ENCODE assay signal across 12 cellular contexts in genomic region chr5:102421647-102422046, GRCh38.
A peak's percentile ranks its signal among the peaks of the same experiment; 100 is the strongest.
DNase-seq lines count a peak whose midpoint lies in the region; ATAC-seq and TF ChIP-seq lines count a peak whose summit lies in the region.
"Had no signal": no experiment of that assay in that cellular context is flagged by ENCODE, and none has a peak within 500 bp of the region (broad histone marks: within the 10 kb centered on the region; RNA-seq: fewer than 3 reads in every experiment).

No MANE protein-coding gene starts in this region.

- no peak overlapping the region for H3K9ac ChIP-seq in SK-N-SH

- intact Hi-C loops in transverse colon (cut with DNase I; ENCODE audit: low total_unique reads) = no loop called here

- TF ChIP-seq CTCF in SK-N-SH (IDR thresholded peaks at IDR 0.05) (no peak), WERI-Rb-1 (IDR thresholded peaks at IDR 0.05; ENCODE audit: low read depth, low read length) (peak; percentile 30; the same call in 1 of the 2 replicates), retinal pigment epithelial cell (conservative IDR thresholded peaks at IDR 0.05; ENCODE audit: low read depth, low read length) (peak; percentile 32), transverse colon (IDR thresholded peaks at IDR 0.05) (no peak)

- peak; percentile 18; the same call in 1 of the 2 replicates for TF ChIP-seq RAD21 in SK-N-SH (IDR thresholded peaks at IDR 0.05; ENCODE audit: low read length)

- CTCF ChIA-PET in SK-N-SH (lab: Yijun Ruan, JAX) = no interaction called here

- H3K9me3 ChIP-seq in SK-N-SH (no peaks in the 10 kb centered on the region), WERI-Rb-1 (ENCODE audit: severe bottlenecking) (no peaks in the 10 kb centered on the region), transverse colon (no peaks in the 10 kb centered on the region)
- H3K9me3 ChIP-seq: gastroesophageal sphincter had no signal

- H3K4me3 ChIP-seq in SK-N-SH (ENCODE audit: low read depth in 2 of 2, low read length in 1 of 2) = no peak overlapping the region
- no peak overlapping the region for H3K4me3 ChIP-seq in WERI-Rb-1 (ENCODE audit: low read depth, low read length)
- H3K4me3 ChIP-seq in retinal pigment epithelial cell (ENCODE audit: low read length) = no peak overlapping the region
- no peak overlapping the region for H3K4me3 ChIP-seq in transverse colon
- H3K4me3 ChIP-seq: gastroesophageal sphincter had no signal

- H3F3A ChIP-seq in SK-N-SH (replicated peaks; ENCODE audit: insufficient read depth) = no peaks in the 10 kb centered on the region

- no peaks in the 10 kb centered on the region for H3K79me2 ChIP-seq in SK-N-SH (ENCODE audit: insufficient read depth)

- ATAC-seq in SK-N-SH treated with all-trans-retinoic acid at 6 μM for 48 hours = no peak
- ATAC-seq in HG02938 (IDR thresholded peaks at IDR 0.05; ENCODE audit: unreplicated experiment) = no peak
- ATAC-seq: gastroesophageal sphincter; naive thymus-derived CD8-positive, alpha-beta T cell had no signal

- TF ChIP-seq EP300 in SK-N-SH (IDR thresholded peaks at IDR 0.05; ENCODE audit: borderline replicate concordance in 1 of 2, low read depth in 1 of 2, low read length in 1 of 2) (no peak), transverse colon (IDR thresholded peaks at IDR 0.05; ENCODE audit: low read depth) (no peak)

- DNase-seq in SK-N-SH = no peak
- peak; percentile 6 for DNase-seq in LHCN-M2 (ENCODE audit: low read depth)
- peak; percentile 22 for DNase-seq in WERI-Rb-1
- no peak for DNase-seq in retinal pigment epithelial cell (ENCODE audit: low read depth)
- DNase-seq in COLO829 (ENCODE audit: low spot score) = no peak
- DNase-seq in transverse colon = no peak
- DNase-seq: MM.1S; naive thymus-derived CD8-positive, alpha-beta T cell; stimulated activated naive CD4-positive, alpha-beta T cell had no signal

- 60% methylated on average over 1 of the region's 3 CpGs for WGBS in SK-N-SH (ENCODE audit: low lambda C conversion rate)
- 62% methylated on average over 3 of the region's 3 CpGs; no CpG with 5 or more reads in 1 of the 2 donors for WGBS in transverse colon (ENCODE audit: low coverage in 1 of 2), 2 donors

- H3K36me3 ChIP-seq in SK-N-SH (replicated peaks in 1 of 2; ENCODE audit: control insufficient read depth in 1 of 2, insufficient read depth in 2 of 2, low read length in 1 of 2) (no peaks in the 10 kb centered on the region), WERI-Rb-1 (no peaks in the 10 kb centered on the region), transverse colon (no peaks in the 10 kb centered on the region)
- H3K36me3 ChIP-seq: gastroesophageal sphincter had no signal

- H3K27ac ChIP-seq in SK-N-SH (ENCODE audit: low read depth in 2 of 2, low read length in 1 of 2) = no peak overlapping the region
- no peak overlapping the region for H3K27ac ChIP-seq in WERI-Rb-1
- H3K27ac ChIP-seq in transverse colon = no peak overlapping the region
- H3K27ac ChIP-seq: gastroesophageal sphincter had no signal

- no peaks in the 10 kb centered on the region for H4K20me1 ChIP-seq in SK-N-SH (ENCODE audit: insufficient read depth)

- POLR2A ChIA-PET in SK-N-SH (lab: Yijun Ruan, JAX) = no interaction called here

- H3K4me2 ChIP-seq in SK-N-SH = no peak overlapping the region

- no peak for TF ChIP-seq POLR2A in transverse colon (IDR thresholded peaks at IDR 0.05)

- no peaks in the 10 kb centered on the region for H3K27me3 ChIP-seq in SK-N-SH (ENCODE audit: insufficient read depth)
- H3K27me3 ChIP-seq in WERI-Rb-1 (ENCODE audit: insufficient read depth, low read depth, severe bottlenecking) = no peaks in the 10 kb centered on the region
- H3K27me3 ChIP-seq in transverse colon = no peaks in the 10 kb centered on the region
- H3K27me3 ChIP-seq: gastroesophageal sphincter had no signal

- in situ Hi-C loops in transverse colon (cut with MboI; ENCODE audit: low pct_ligation_motif_present in 1 of 4, low pct_unique_long_range_greater_than_20kb in 1 of 4, low sequenced_read_pairs in 3 of 4) = no loop called here

- no peaks in the 10 kb centered on the region for H3K9me2 ChIP-seq in SK-N-SH

- no peaks in the 10 kb centered on the region for H3K4me1 ChIP-seq in SK-N-SH (ENCODE audit: control insufficient read depth in 1 of 2, insufficient read depth in 2 of 2, low read depth in 1 of 2, low read length in 1 of 2)
- H3K4me1 ChIP-seq in transverse colon = no peaks in the 10 kb centered on the region
- H3K4me1 ChIP-seq: gastroesophageal sphincter had no signal

- no peak overlapping the region for H2AFZ ChIP-seq in SK-N-SH (ENCODE audit: low read depth)

TF ChIP-seq in SK-N-SH, 30 proteins besides CTCF, POLR2A, EP300 and RAD21:
- no peak for TF ChIP-seq PBX3 (IDR thresholded peaks at IDR 0.05)
- TF ChIP-seq RCOR1 (IDR thresholded peaks at IDR 0.05; ENCODE audit: low read length) = no peak
- no peak for TF ChIP-seq MEF2A (IDR thresholded peaks at IDR 0.05; ENCODE audit: borderline replicate concordance, low read depth)
- no peak for TF ChIP-seq CHD2 (IDR thresholded peaks at IDR 0.05; ENCODE audit: low read length, partially characterized antibody)

TF ChIP-seq in SK-N-SH treated with all-trans-retinoic acid at 6 μM for 48 hours, 23 proteins besides CTCF, POLR2A, EP300 and RAD21:
- TF ChIP-seq TCF4 (CRISPR knock-in tag; IDR thresholded peaks at IDR 0.05; ENCODE audit: borderline replicate concordance) (no peak), BACH2 (CRISPR knock-in tag; IDR thresholded peaks at IDR 0.05; ENCODE audit: borderline replicate concordance) (no peak), PATZ1 (CRISPR knock-in tag; IDR thresholded peaks at IDR 0.05; ENCODE audit: borderline replicate concordance) (no peak)

Comparison
In these comparisons a context has a peak if more than half of its experiments do, and no peak if none do; other contexts are left out.
1. DNase-seq: peak in LHCN-M2 (single experiment) and WERI-Rb-1 (single experiment); none in SK-N-SH (single experiment), retinal pigment epithelial cell (single experiment), COLO829 (single experiment) and transverse colon (single experiment).
2. CTCF ChIP-seq: peak in WERI-Rb-1 (single experiment) and retinal pigment epithelial cell (single experiment); none in SK-N-SH (single experiment) and transverse colon (0 of 5).